ENCODE assay signal across 11 cellular contexts in genomic region chr10:80133687-80134086, GRCh38. TPM values are rescaled to one million over a fixed set of nuclear protein-coding genes. Genes with fewer than 3 reads are reported as not detected.
DNase-seq lines count a peak whose midpoint lies in the region; ATAC-seq and TF ChIP-seq lines count a peak whose summit lies in the region.
"Not testable (repeated sequence)": the region's sequence is repeated elsewhere in the genome, so short reads cannot be mapped to it uniquely, and the experiment has no call there.
"Had no signal": no experiment of that assay in that cellular context is flagged by ENCODE, and none has a peak within 500 bp of the region (broad histone marks: within the 10 kb centered on the region; RNA-seq: fewer than 3 reads in every experiment).

No MANE protein-coding gene starts in this region.

- WGBS in esophagus muscularis mucosa: 80% methylated on average over 9 of the region's 9 CpGs
- 60 to 73% methylated on average over 9 of the region's 9 CpGs for WGBS in heart right ventricle, 2 donors

- not testable (repeated sequence) for H2AFZ ChIP-seq in GM23338

- not testable (repeated sequence) for DNase-seq in GM23338 (ENCODE audit: low spot score); ascending aorta (ENCODE audit: low spot score in 2 of 2); esophagus muscularis mucosa (ENCODE audit: extremely low spot score); heart right ventricle; mesothelial cell of epicardium (ENCODE audit: low spot score in 2 of 2, unreplicated experiment in 2 of 2); retinal pigment epithelial cell (ENCODE audit: low read depth); thoracic aorta (ENCODE audit: low spot score)

- H3F3A ChIP-seq in GM23338 (replicated peaks; ENCODE audit: low read depth): not testable (repeated sequence)

- H3K79me2 ChIP-seq in GM23338 (replicated peaks; ENCODE audit: insufficient read depth): not testable (repeated sequence)

- not testable (repeated sequence) for H3K36me3 ChIP-seq in GM23338 (ENCODE audit: insufficient read depth); ascending aorta; esophagus muscularis mucosa; heart right ventricle; thoracic aorta

- not testable (repeated sequence) for TF ChIP-seq POLR2A in esophagus muscularis mucosa (IDR thresholded peaks at IDR 0.05; ENCODE audit: low read depth)

- intact Hi-C loops in ascending aorta (cut with DNase I) (loop anchor here (2.0 kb wide), 1 partner anchor 55 kb away; the partner anchor contains the start of gene TMEM254), heart right ventricle (cut with DNase I) (loop anchor here in 4 of 10 donors (2.0 to 5.0 kb wide), 4 partner anchors 55 to 76 kb away; partner anchors contain the start of gene TMEM254 (in 4 of the 4))
- intact Hi-C loops in esophagus muscularis mucosa (cut with DNase I): not testable (repeated sequence)

- not testable (repeated sequence) for TF ChIP-seq EP300 in esophagus muscularis mucosa (IDR thresholded peaks at IDR 0.05)

- H3K27ac Mint-ChIP-seq in GM23338: not testable (repeated sequence)
- H3K27ac Mint-ChIP-seq in mesothelial cell of epicardium: peak overlapping the region; percentile 21

- peak overlapping the region; percentile 82 for H3K4me3 ChIP-seq in GM23338
- peak overlapping the region; percentile 61 to 73 for H3K4me3 ChIP-seq in ascending aorta
- peak overlapping the region; percentile 53 to 65 (median 56) for H3K4me3 ChIP-seq in esophagus muscularis mucosa
- H3K4me3 ChIP-seq in heart right ventricle: peak overlapping the region; percentile 53 to 69 (median 62)
- peak overlapping the region; percentile 62 for H3K4me3 ChIP-seq in retinal pigment epithelial cell (ENCODE audit: low read length)
- peak overlapping the region; percentile 82 for H3K4me3 ChIP-seq in thoracic aorta

- H3K27me3 Mint-ChIP-seq in GM23338 (ENCODE audit: insufficient read depth, low read depth, poor library complexity) (peaks cover 20% of the 10 kb centered on the region), mesothelial cell of epicardium (ENCODE audit: low read depth) (peaks cover 13% of the 10 kb centered on the region)

- H3K27me3 ChIP-seq in GM23338 (ENCODE audit: insufficient read depth): peaks cover 22% of the 10 kb centered on the region
- H3K27me3 ChIP-seq in ascending aorta; thoracic aorta (replicated peaks; ENCODE audit: insufficient read depth): not testable (repeated sequence)
- peaks cover 0 to 58% (median 11%) of the 10 kb centered on the region in 4 donors for H3K27me3 ChIP-seq in esophagus muscularis mucosa
- H3K27me3 ChIP-seq in heart right ventricle: peaks cover 0 to 33% (median 0%) of the 10 kb centered on the region in 7 donors

- not testable (repeated sequence) for H3K27ac ChIP-seq in GM23338 (ENCODE audit: low read depth)
- H3K27ac ChIP-seq in ascending aorta: peak overlapping the region; percentile 74 to 85
- peak overlapping the region; percentile 70 to 82 (median 80) for H3K27ac ChIP-seq in esophagus muscularis mucosa (replicated peaks in 1 of 4)
- peak overlapping the region; percentile 74 to 93 (median 87) for H3K27ac ChIP-seq in heart right ventricle
- H3K27ac ChIP-seq in thoracic aorta: peak overlapping the region; percentile 44 to 61

- H3K4me3 Mint-ChIP-seq in GM23338: peak overlapping the region; percentile 74; the same call in 2 of the 3 replicates
- peak overlapping the region; percentile 80 for H3K4me3 Mint-ChIP-seq in mesothelial cell of epicardium

- peaks cover 25% of the 10 kb centered on the region for H3K4me1 Mint-ChIP-seq in GM23338
- peaks cover 33% of the 10 kb centered on the region for H3K4me1 Mint-ChIP-seq in mesothelial cell of epicardium

- not testable (repeated sequence) for H3K9me3 Mint-ChIP-seq in GM23338, mesothelial cell of epicardium

- not testable (repeated sequence) for TF ChIP-seq CTCF in GM23338 (conservative IDR thresholded peaks at IDR 0.05; ENCODE audit: low read depth in 2 of 2); ascending aorta (IDR thresholded peaks at IDR 0.05); esophagus muscularis mucosa (IDR thresholded peaks at IDR 0.05); heart right ventricle (IDR thresholded peaks at IDR 0.05); mesothelial cell of epicardium (IDR thresholded peaks at IDR 0.05; ENCODE audit: unreplicated experiment); retinal pigment epithelial cell (conservative IDR thresholded peaks at IDR 0.05; ENCODE audit: low read depth, low read length); thoracic aorta (IDR thresholded peaks at IDR 0.05)

- not testable (repeated sequence) for H3K4me1 ChIP-seq in GM23338 (ENCODE audit: insufficient read depth)
- peaks cover 0 to 15% of the 10 kb centered on the region in 2 donors for H3K4me1 ChIP-seq in ascending aorta
- H3K4me1 ChIP-seq in esophagus muscularis mucosa: peaks cover 34 to 56% (median 53%) of the 10 kb centered on the region in 4 donors
- peaks cover 8 to 65% (median 41%) of the 10 kb centered on the region in 9 donors for H3K4me1 ChIP-seq in heart right ventricle
- H3K4me1 ChIP-seq in thoracic aorta (ENCODE audit: control insufficient read depth in 1 of 2, low read depth in 2 of 2): peaks cover 3 to 35% of the 10 kb centered on the region in 2 donors

- not testable (repeated sequence) for H4K20me1 ChIP-seq in GM23338 (replicated peaks; ENCODE audit: insufficient read depth)

- peak overlapping the region; percentile 70 for H3K4me2 ChIP-seq in GM23338

- H3K9me2 ChIP-seq in GM23338 (ENCODE audit: insufficient read depth): not testable (repeated sequence)

- H3K9me3 ChIP-seq in ascending aorta, esophagus muscularis mucosa, heart right ventricle, thoracic aorta: not testable (repeated sequence)

- ATAC-seq in GM23338; heart right ventricle; thoracic aorta (ENCODE audit: insufficient number of reproducible peaks, low FRiP score, low read depth): not testable (repeated sequence)

- H3K36me3 Mint-ChIP-seq in GM23338 (ENCODE audit: low read depth); mesothelial cell of epicardium: not testable (repeated sequence)

RNA-seq across cellular contexts. Expression of gene PLAC9, which starts 1.2 kb away (rescaled TPM):
- 0.89 and 1.1 TPM in 2 replicates for total RNA-seq in GM23338 (2014; rRNA removed; shearing (Covaris generic))
- polyA plus RNA-seq in GM23338 (2016; fragmentation: Nextera tagmentation; extraction: Ambion mirVana) (11.0 and 14.4 TPM in 2 replicates), heart right ventricle (100 to 1,000 TPM in 1 of 2 donors, 10 to 100 TPM in 1; 63.7 to 129 TPM)
- total RNA-seq in ascending aorta (221 TPM), esophagus muscularis mucosa (10 to 100 TPM; 21.3 to 59.4 (median 39.6) TPM), heart right ventricle (10 to 100 TPM; 16.8 to 41.7 (median 26.8) TPM), mesothelial cell of epicardium (24.0 to 30.3 TPM (median 25.1 TPM) in 3 replicates), thoracic aorta (100 to 1,000 TPM in 1 of 2 donors, 10 to 100 TPM in 1; 42.7 to 123 TPM)
- total RNA-seq: activated CD8-positive, alpha-beta T cell treated with anti-CD3 and anti-CD28 coated beads for 36 hours; activated T-helper 17 cell treated with anti-CD3 and anti-CD28 coated beads, Interleukin-2, amount 50 U/mL, for 72 hours; mononuclear cell had no signal
- polyA plus RNA-seq: CD14-positive monocyte had no signal

RNA-seq across cellular contexts. Expression of gene TMEM254, which starts 55.2 kb away (rescaled TPM):
- total RNA-seq in GM23338 (2014; rRNA removed; shearing (Covaris generic)): 21.1 and 21.2 TPM in 2 replicates
- polyA plus RNA-seq in GM23338 (2016; fragmentation: Nextera tagmentation; extraction: Ambion mirVana): 21.1 and 21.5 TPM in 2 replicates
- 2.4 TPM for total RNA-seq in ascending aorta
- 10 to 100 TPM in 2 of 4 donors, 1 to 10 TPM in 2; 7.1 to 14.9 (median 9.4) TPM for total RNA-seq in esophagus muscularis mucosa
- total RNA-seq in heart right ventricle: 10 to 100 TPM in 1 of 10 donors, 1 to 10 TPM in 9; 5.5 to 10.7 (median 8.3) TPM
- polyA plus RNA-seq in heart right ventricle: 1 to 10 TPM; 6.4 to 6.9 TPM
- 26.1 to 32.0 TPM (median 30.7 TPM) in 3 replicates for total RNA-seq in mesothelial cell of epicardium
- total RNA-seq in thoracic aorta: 10 to 100 TPM in 1 of 2 donors, 1 to 10 TPM in 1; 5.1 to 10.7 TPM
